ENCODE assay signal across 14 cellular contexts in genomic region chr12:89821901-89822300, GRCh38.
DNase-seq lines count a peak whose midpoint lies in the region; ATAC-seq, FAIRE-seq and TF ChIP-seq lines count a peak whose summit lies in the region.
"Had no signal": no experiment of that assay in that cellular context is flagged by ENCODE, and none has a peak within 500 bp of the region (broad histone marks: within the 10 kb centered on the region; RNA-seq: fewer than 3 reads in every experiment).

No MANE protein-coding gene starts in this region.

- no TSS peak for BruUV-seq in HepG2 (replicated peaks; lab: Mats Ljungman, UMichigan)

- TF ChIP-seq EP300 in HepG2 (IDR thresholded peaks at IDR 0.05; ENCODE audit: low read depth in 2 of 2, low read length in 2 of 2) = no peak
- TF ChIP-seq EP300 in HepG2 (CRISPR knock-in tag; IDR thresholded peaks at IDR 0.05; ENCODE audit: borderline replicate concordance) = no peak

- H3K27me3 ChIP-seq in right lobe of liver (no peaks in the 10 kb centered on the region), HepG2 (ENCODE audit: control insufficient read depth in 1 of 2, insufficient read depth in 2 of 2, low read length in 2 of 2) (no peaks in the 10 kb centered on the region)

- CTCF ChIA-PET in HepG2 (lab: Yijun Ruan, JAX; ENCODE audit: low intra/inter-chr PET ratio, low total read pairs) = no interaction called here

- no peaks in the 10 kb centered on the region for H3K36me3 Mint-ChIP-seq in memory B cell

- POLR2A ChIA-PET in HepG2 (lab: Yijun Ruan, JAX) = no interaction called here

- H3K4me3 Mint-ChIP-seq in memory B cell = peak overlapping the region; percentile 30
- H3K4me3 Mint-ChIP-seq: CD8-positive, alpha-beta memory T cell had no signal

- no peak for TF ChIP-seq RAD21 in HepG2 (CRISPR knock-in tag; IDR thresholded peaks at IDR 0.05)

- no peak overlapping the region for H3K4me3 ChIP-seq in right lobe of liver
- H3K4me3 ChIP-seq in HepG2 (replicated peaks in 1 of 3; ENCODE audit: insufficient read depth in 1 of 3, low read depth in 2 of 3, low read length in 3 of 3) = no peak overlapping the region

- DNase-seq in memory B cell (ENCODE audit: low spot score in 2 of 2) (no peak), right lobe of liver (no peak), HepG2 (ENCODE audit: low spot score) (no peak), AG08396 (ENCODE audit: low spot score) (no peak)
- DNase-seq: activated CD8-positive, alpha-beta memory T cell treated with anti-CD3 and anti-CD28 coated beads, Interleukin-2, amount 50 U/mL, for 4 hours; aorta; CD8-positive, alpha-beta memory T cell; IMR-90; left ventricle myocardium superior; NCI-H2081 treated with DMSO at 0.1 percent for 48 hours had no signal

- H3K27ac ChIP-seq in right lobe of liver (no peak overlapping the region), HepG2 (ENCODE audit: extremely low read length, insufficient read depth, low read length) (no peak overlapping the region)

- H3K27me3 Mint-ChIP-seq in memory B cell = no peaks in the 10 kb centered on the region

- no peaks in the 10 kb centered on the region for H3K79me2 ChIP-seq in HepG2 (ENCODE audit: insufficient read depth, low read length)

- H3K9me3 ChIP-seq in right lobe of liver = no peaks in the 10 kb centered on the region
- H3K9me3 ChIP-seq in HepG2 (ENCODE audit: low read length) = no peaks in the 10 kb centered on the region

- H2AFZ ChIP-seq in HepG2 (ENCODE audit: low read length) = no peak overlapping the region

- no peak for FAIRE-seq in HepG2 (lab: Jason Lieb, UNC)

- no peaks in the 10 kb centered on the region for H3K4me1 ChIP-seq in right lobe of liver
- no peaks in the 10 kb centered on the region for H3K4me1 ChIP-seq in HepG2 (ENCODE audit: insufficient read depth, low read length)

- H3K4me1 Mint-ChIP-seq in memory B cell = peaks cover 27% of the 10 kb centered on the region

- no peak overlapping the region for H3K9ac ChIP-seq in HepG2 (ENCODE audit: insufficient read depth, low read depth, low read length)

- H3K36me3 ChIP-seq in right lobe of liver (no peaks in the 10 kb centered on the region), HepG2 (replicated peaks in 1 of 2; ENCODE audit: control insufficient read depth in 1 of 2, insufficient read depth in 2 of 2, low read length in 2 of 2) (no peaks in the 10 kb centered on the region)

- no peaks in the 10 kb centered on the region for H4K20me1 ChIP-seq in HepG2 (ENCODE audit: insufficient read depth, low read length)

- intact Hi-C loops in right lobe of liver (cut with DNase I) = no loop called here
- intact Hi-C loops in HepG2 (cut with micrococcal nuclease; ENCODE audit: unreplicated experiment) = no loop called here

- TF ChIP-seq POLR2A in right lobe of liver (IDR thresholded peaks at IDR 0.05) (no peak), HepG2 (IDR thresholded peaks at IDR 0.05; ENCODE audit: insufficient read depth in 1 of 2, low read depth in 2 of 2, low read length in 2 of 2) (no peak)

- H3K27ac Mint-ChIP-seq in memory B cell = peak overlapping the region; percentile 70
- H3K27ac Mint-ChIP-seq: CD8-positive, alpha-beta memory T cell had no signal

- TF ChIP-seq CTCF in right lobe of liver (IDR thresholded peaks at IDR 0.05) (no peak), HepG2 (CRISPR knock-in tag; IDR thresholded peaks at IDR 0.05) (no peak)

- H3K9me3 Mint-ChIP-seq in memory B cell = no peaks in the 10 kb centered on the region
- H3K9me3 Mint-ChIP-seq: CD8-positive, alpha-beta memory T cell had no signal

- in situ Hi-C loops in HepG2 (cut with HindIII; ENCODE audit: extremely low pct_ligation_motif_present, low pct_unique_long_range_greater_than_20kb) = no loop called here

- no peak overlapping the region for H3K4me2 ChIP-seq in HepG2 (ENCODE audit: low read depth, low read length)

- ATAC-seq in GM18867 (IDR thresholded peaks at IDR 0.05; ENCODE audit: unreplicated experiment) (peak; percentile 77), GM21619 (IDR thresholded peaks at IDR 0.05; ENCODE audit: unreplicated experiment) (peak; percentile 77), HG03354 (IDR thresholded peaks at IDR 0.05; ENCODE audit: poor library complexity, severe bottlenecking, unreplicated experiment) (peak; percentile 70), memory B cell (ENCODE audit: low read depth) (peak; percentile 81), GM21723 (IDR thresholded peaks at IDR 0.05; ENCODE audit: unreplicated experiment) (no peak), right lobe of liver (no peak), HepG2 (no peak)
- ATAC-seq: left ventricle myocardium superior had no signal

TF ChIP-seq in HepG2, 621 proteins besides CTCF, POLR2A, EP300 and RAD21 (continues in another document):
- TF ChIP-seq TFAP4 (IDR thresholded peaks at IDR 0.05; ENCODE audit: borderline replicate concordance, low read depth) = no peak
- TF ChIP-seq JARID2 (CRISPR knock-in tag; IDR thresholded peaks at IDR 0.05; ENCODE audit: insufficient replicate concordance) = no peak
- no peak for TF ChIP-seq TFE3 (CRISPR knock-in tag; IDR thresholded peaks at IDR 0.05)
- no peak for TF ChIP-seq ZNF674 (CRISPR knock-in tag; IDR thresholded peaks at IDR 0.05; ENCODE audit: low read depth)
- TF ChIP-seq MTF1 (CRISPR knock-in tag; IDR thresholded peaks at IDR 0.05) = no peak
- TF ChIP-seq KDM1A (CRISPR knock-in tag; IDR thresholded peaks at IDR 0.05) = no peak
- TF ChIP-seq SRF (IDR thresholded peaks at IDR 0.05; ENCODE audit: low read depth, low read length) = no peak
- no peak for TF ChIP-seq ZNF839 (CRISPR knock-in tag; IDR thresholded peaks at IDR 0.05; ENCODE audit: borderline replicate concordance)
- TF ChIP-seq MTERF4 (CRISPR knock-in tag; IDR thresholded peaks at IDR 0.05) = no peak
- no peak for TF ChIP-seq CREBL2 (CRISPR knock-in tag; IDR thresholded peaks at IDR 0.05; ENCODE audit: borderline replicate concordance)
- TF ChIP-seq PCBP2 (optimal IDR thresholded peaks at IDR 0.05; ENCODE audit: low read depth, low read length, poor library complexity, severe bottlenecking) = no peak
- TF ChIP-seq HNF1B (CRISPR knock-in tag; IDR thresholded peaks at IDR 0.05) = no peak
- no peak for TF ChIP-seq RBM39 (IDR thresholded peaks at IDR 0.05; ENCODE audit: low read depth, low read length, poor library complexity, severe bottlenecking)

Comparison
In these comparisons a context has a peak if more than half of its experiments do, and no peak if none do; other contexts are left out.
1. ATAC-seq: peak in GM18867 (single experiment), GM21619 (single experiment), HG03354 (single experiment) and memory B cell (single experiment); none in GM21723 (single experiment), right lobe of liver (0 of 4) and HepG2 (single experiment).